Comparison of ENCODE assay signal across 24 cellular contexts in the genomic region with DNA sequence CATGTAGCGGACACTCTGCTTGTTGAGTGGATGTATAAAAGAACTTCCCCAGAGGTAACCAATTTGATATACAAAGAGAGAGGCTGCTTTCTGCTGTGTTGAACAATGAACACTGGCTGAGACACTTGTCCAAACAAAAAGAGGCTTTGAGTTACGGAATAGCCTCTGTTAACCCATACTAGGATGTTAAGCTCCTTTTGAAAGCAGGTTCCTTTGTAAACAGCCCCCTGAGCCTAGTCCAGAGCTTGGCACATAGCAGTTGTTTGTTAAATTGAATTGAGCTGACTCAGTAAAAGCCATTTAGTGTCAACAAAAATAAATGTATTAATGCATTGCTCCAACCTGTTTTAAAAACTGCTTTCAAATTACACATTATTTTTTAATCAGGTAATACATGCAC.
"Had no signal": no experiment of that assay in that cellular context is flagged by ENCODE, and none has a peak within 500 bp of the region (broad histone marks: within the 10 kb centered on the region; RNA-seq: fewer than 3 reads in every experiment).

No MANE protein-coding gene starts in this region.

- H3K4me2 ChIP-seq: smooth muscle cell had no signal

- H3K36me3 ChIP-seq: esophagus squamous epithelium, heart right ventricle, lower lobe of right lung, pancreas, stomach, tibial artery, upper lobe of left lung had no signal

- ATAC-seq: effector memory CD8-positive, alpha-beta T cell; heart right ventricle; left ventricle myocardium superior; lower lobe of right lung; naive thymus-derived CD8-positive, alpha-beta T cell; pancreas; sciatic nerve; stimulated activated effector memory CD8-positive, alpha-beta T cell treated with anti-CD3 and anti-CD28 coated beads, Interleukin-12 subunit alpha, Interleukin-12 subunit beta, amount 100 ng/mL, for 72 hours had no signal

- H3K9me3 Mint-ChIP-seq: nephron progenitor cell; stimulated activated effector memory CD8-positive, alpha-beta T cell treated with anti-CD3 and anti-CD28 coated beads, Interleukin-12 subunit alpha, Interleukin-12 subunit beta, amount 100 ng/mL, for 72 hours had no signal

- H3K27ac Mint-ChIP-seq: effector memory CD8-positive, alpha-beta T cell; naive thymus-derived CD8-positive, alpha-beta T cell; nephron progenitor cell; progenitor cell of endocrine pancreas; stimulated activated effector memory CD8-positive, alpha-beta T cell treated with anti-CD3 and anti-CD28 coated beads, Interleukin-12 subunit alpha, Interleukin-12 subunit beta, amount 100 ng/mL, for 72 hours had no signal

- H3K4me1 Mint-ChIP-seq: naive thymus-derived CD8-positive, alpha-beta T cell; stimulated activated effector memory CD8-positive, alpha-beta T cell treated with anti-CD3 and anti-CD28 coated beads, Interleukin-12 subunit alpha, Interleukin-12 subunit beta, amount 100 ng/mL, for 72 hours had no signal

- H3K4me3 Mint-ChIP-seq: effector memory CD8-positive, alpha-beta T cell; naive thymus-derived CD8-positive, alpha-beta T cell; nephron progenitor cell; stimulated activated effector memory CD8-positive, alpha-beta T cell treated with anti-CD3 and anti-CD28 coated beads, Interleukin-12 subunit alpha, Interleukin-12 subunit beta, amount 100 ng/mL, for 72 hours had no signal

- H3K4me1 ChIP-seq: esophagus squamous epithelium, heart right ventricle, lower lobe of right lung, pancreas, testis, tibial artery, upper lobe of left lung had no signal

- H3K27ac ChIP-seq: esophagus squamous epithelium, heart right ventricle, lower lobe of right lung, pancreas, stomach, testis, tibial artery, upper lobe of left lung had no signal

- H3K36me3 Mint-ChIP-seq: naive thymus-derived CD8-positive, alpha-beta T cell; stimulated activated effector memory CD8-positive, alpha-beta T cell treated with anti-CD3 and anti-CD28 coated beads, Interleukin-12 subunit alpha, Interleukin-12 subunit beta, amount 100 ng/mL, for 72 hours had no signal

- DNase-seq: cortex of kidney; effector memory CD8-positive, alpha-beta T cell; erythroblast; esophagus squamous epithelium; foreskin melanocyte; glutamatergic neuron; heart right ventricle; hippocampal formation; left ventricle myocardium superior; lower lobe of right lung; naive thymus-derived CD8-positive, alpha-beta T cell; nephron progenitor cell; pancreas; stimulated activated CD4-positive, alpha-beta T cell treated with anti-CD3 and anti-CD28 coated beads, Interleukin-2, amount 100 ng/mL, for 24 hours; stimulated activated CD4-positive, alpha-beta T cell treated with anti-CD3 and anti-CD28 coated beads, Interleukin-4, amount 100 ng/mL, for 24 hours; stimulated activated naive CD4-positive, alpha-beta T cell treated with Interleukin-2 at 50 U/mL for 16 hours; stomach; testis; tibial artery; upper lobe of left lung had no signal

- H3K4me3 ChIP-seq: esophagus squamous epithelium, heart right ventricle, lower lobe of right lung, pancreas, smooth muscle cell, stomach, testis, tibial artery, upper lobe of left lung had no signal

- H3K27me3 ChIP-seq: esophagus squamous epithelium, pancreas, stomach, testis, tibial artery, upper lobe of left lung had no signal

- H3K27me3 Mint-ChIP-seq: effector memory CD8-positive, alpha-beta T cell had no signal

- H3K9me3 ChIP-seq: esophagus squamous epithelium, heart right ventricle, lower lobe of right lung, pancreas, stomach, testis, tibial artery, upper lobe of left lung had no signal
